ENCODE assay signal across 19 cellular contexts in the genomic region with DNA sequence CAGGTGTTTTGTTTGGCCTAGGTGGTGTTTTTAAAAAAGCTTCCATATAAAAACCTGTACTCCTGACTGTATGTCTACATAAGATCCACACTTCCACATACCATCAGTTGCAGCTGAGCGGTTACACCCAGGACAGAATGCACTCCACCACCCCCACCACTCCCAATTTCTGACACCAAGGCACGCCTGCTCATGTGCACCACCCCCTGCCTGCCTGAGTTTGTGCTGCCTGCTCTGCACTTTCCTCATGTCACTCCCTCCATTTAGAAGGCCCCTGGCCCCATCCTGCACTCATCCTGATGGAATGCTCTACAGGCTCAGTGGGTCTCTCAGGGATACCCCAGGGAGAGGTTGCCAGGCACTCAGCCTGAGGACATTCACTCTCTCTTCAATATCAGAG. TPM values are rescaled to one million over a fixed set of nuclear protein-coding genes. Genes with fewer than 3 reads are reported as not detected.
A peak's percentile ranks its signal among the peaks of the same experiment; 100 is the strongest.
DNase-seq lines count a peak whose midpoint lies in the region; ATAC-seq, FAIRE-seq and TF ChIP-seq lines count a peak whose summit lies in the region.
"Had no signal": no experiment of that assay in that cellular context is flagged by ENCODE, and none has a peak within 500 bp of the region (broad histone marks: within the 10 kb centered on the region; RNA-seq: fewer than 3 reads in every experiment).

No MANE protein-coding gene starts in this region.

- no peak overlapping the region for H2BK5ac ChIP-seq in mesenchymal stem cell (ENCODE audit: low read depth, low read length, poor library complexity, severe bottlenecking)

- no peaks in the 10 kb centered on the region for H3K9me3 ChIP-seq in endodermal cell (ENCODE audit: control insufficient read depth, low read length)
- H3K9me3 ChIP-seq in mesenchymal stem cell (ENCODE audit: control insufficient read depth, low read length) = no peaks in the 10 kb centered on the region
- H3K9me3 ChIP-seq in A673 (ENCODE audit: low read depth, low read length, poor library complexity, severe bottlenecking) = no peaks in the 10 kb centered on the region

- H4K91ac ChIP-seq in mesenchymal stem cell (ENCODE audit: low read length) = no peak overlapping the region

- no peak overlapping the region for H3K23ac ChIP-seq in mesenchymal stem cell (ENCODE audit: low read length in 2 of 2)

- peak overlapping the region; percentile 3 for H2AK5ac ChIP-seq in mesenchymal stem cell (ENCODE audit: low read length, severe bottlenecking)

- H3K4me1 Mint-ChIP-seq in activated T-cell treated with anti-CD3 and anti-CD28 coated beads, Interleukin-2, amount 50 U/mL, for 24 hours (ENCODE audit: low read depth) = peaks cover 73% of the 10 kb centered on the region
- H3K4me1 Mint-ChIP-seq in endodermal cell = peaks cover 27% of the 10 kb centered on the region

- FAIRE-seq in urothelium cell line (lab: Jason Lieb, UNC) = peak; percentile 9

- no peak overlapping the region for H3K27ac ChIP-seq in endodermal cell (ENCODE audit: low read depth, low read length)
- H3K27ac ChIP-seq in mesenchymal stem cell (ENCODE audit: low read length, poor library complexity, severe bottlenecking) = no peak overlapping the region
- no peak overlapping the region for H3K27ac ChIP-seq in A673 (ENCODE audit: low read depth, low read length, poor library complexity, severe bottlenecking)
- H3K27ac ChIP-seq: GM23248, HL-60 had no signal

- no peak for TF ChIP-seq CTCF in endodermal cell (conservative IDR thresholded peaks at IDR 0.05)
- TF ChIP-seq CTCF in A673 (conservative IDR thresholded peaks at IDR 0.05; ENCODE audit: low read depth, low read length) = no peak

- H3K4me2 ChIP-seq in mesenchymal stem cell (ENCODE audit: low read length, poor library complexity, severe bottlenecking) = no peak overlapping the region

- ATAC-seq in GM19035 (IDR thresholded peaks at IDR 0.05; ENCODE audit: unreplicated experiment) = no peak
- ATAC-seq in GM21367 (IDR thresholded peaks at IDR 0.05; ENCODE audit: unreplicated experiment) = no peak
- ATAC-seq: Panc1 had no signal

- H3K9me3 Mint-ChIP-seq in activated T-cell treated with anti-CD3 and anti-CD28 coated beads, Interleukin-2, amount 50 U/mL, for 24 hours = no peaks in the 10 kb centered on the region
- no peaks in the 10 kb centered on the region for H3K9me3 Mint-ChIP-seq in endodermal cell

- H3K27me3 ChIP-seq in endodermal cell (ENCODE audit: control insufficient read depth, insufficient read depth, low read length, poor library complexity, severe bottlenecking) = no peaks in the 10 kb centered on the region
- no peaks in the 10 kb centered on the region for H3K27me3 ChIP-seq in mesenchymal stem cell (ENCODE audit: control insufficient read depth in 1 of 2, insufficient read depth in 1 of 2, low read length in 2 of 2)
- H3K27me3 ChIP-seq in A673 (replicated peaks; ENCODE audit: insufficient read depth, low read depth, low read length, poor library complexity) = no peaks in the 10 kb centered on the region

- H2AFZ ChIP-seq in mesenchymal stem cell (ENCODE audit: low read depth, low read length) = no peak overlapping the region
- H2AFZ ChIP-seq: GM23248 had no signal

- H3K4me3 ChIP-seq in endodermal cell (ENCODE audit: low read length) (no peak overlapping the region), mesenchymal stem cell (ENCODE audit: insufficient read depth in 1 of 2, low read depth in 1 of 2, low read length in 2 of 2) (no peak overlapping the region), A673 (ENCODE audit: low read depth, low read length, poor library complexity, severe bottlenecking) (no peak overlapping the region)
- H3K4me3 ChIP-seq: GM23248 had no signal

- peaks cover 37% of the 10 kb centered on the region for H3K79me1 ChIP-seq in mesenchymal stem cell (replicated peaks; ENCODE audit: low read length, poor library complexity, severe bottlenecking)

- no peak overlapping the region for H2BK120ac ChIP-seq in mesenchymal stem cell (ENCODE audit: low read depth, low read length)

- DNase-seq in activated T-cell treated with anti-CD3 and anti-CD28 coated beads, Interleukin-2, amount 50 U/mL, for 24 hours = no peak
- DNase-seq in activated T-cell treated with anti-CD3 and anti-CD28 coated beads for 4 hours = no peak
- DNase-seq in endodermal cell = peak; percentile 55
- DNase-seq in mesenchymal stem cell = no peak
- DNase-seq in urothelium cell line (ENCODE audit: low spot score) = no peak
- DNase-seq in A673 (ENCODE audit: low spot score) = no peak
- DNase-seq: DMS79 treated with DMSO at 0.1 percent for 48 hours, GM23248, Karpas-422, MM.1S, NCI-H1105, NCI-H1694 treated with DMSO at 0.1 percent for 48 hours, NCI-H446, NCI-H748 treated with DMSO at 0.1 percent for 48 hours, Right ventricle myocardium superior had no signal

- CTCF ChIA-PET in A673 (lab: Charles Lee) = no interaction called here

- intact Hi-C loops in A673 (cut with micrococcal nuclease; ENCODE audit: unreplicated experiment) = no loop called here

- POLR2A ChIA-PET in A673 (lab: Charles Lee; ENCODE audit: low non-redundant PET) = no interaction called here

- H4K8ac ChIP-seq in mesenchymal stem cell (ENCODE audit: low read length) = no peak overlapping the region

- H3K4me3 Mint-ChIP-seq in activated T-cell treated with anti-CD3 and anti-CD28 coated beads, Interleukin-2, amount 50 U/mL, for 24 hours = no peak overlapping the region
- no peak overlapping the region for H3K4me3 Mint-ChIP-seq in endodermal cell

- H3K9ac ChIP-seq in endodermal cell (ENCODE audit: extremely low read depth, low read length, poor library complexity, severe bottlenecking) (no peak overlapping the region), mesenchymal stem cell (ENCODE audit: low read length) (no peak overlapping the region)
- H3K9ac ChIP-seq: GM23248 had no signal

- peaks cover 32% of the 10 kb centered on the region for H3K36me3 Mint-ChIP-seq in activated T-cell treated with anti-CD3 and anti-CD28 coated beads, Interleukin-2, amount 50 U/mL, for 24 hours (ENCODE audit: low read depth)
- peaks cover 8% of the 10 kb centered on the region for H3K36me3 Mint-ChIP-seq in endodermal cell (ENCODE audit: low read depth)

- no TSS peak for BruUV-seq in A673 (replicated peaks; lab: Mats Ljungman, UMichigan)

- H3K4ac ChIP-seq in mesenchymal stem cell (ENCODE audit: low read depth in 1 of 2, low read length in 2 of 2) = no peak overlapping the region

- peak overlapping the region; percentile 55 for H3K27ac Mint-ChIP-seq in activated T-cell treated with anti-CD3 and anti-CD28 coated beads, Interleukin-2, amount 50 U/mL, for 24 hours
- H3K27ac Mint-ChIP-seq in endodermal cell = no peak overlapping the region

- peaks cover 4% of the 10 kb centered on the region for H3K36me3 ChIP-seq in endodermal cell (ENCODE audit: control insufficient read depth, insufficient read depth, low read length)
- H3K36me3 ChIP-seq in mesenchymal stem cell (ENCODE audit: control insufficient read depth in 1 of 2, insufficient read depth in 2 of 2, low read depth in 1 of 2, low read length in 2 of 2) = peaks cover 0 to 6% of the 10 kb centered on the region in 2 experiments
- H3K36me3 ChIP-seq in A673 (ENCODE audit: insufficient read depth, low read length, poor library complexity, severe bottlenecking) = no peaks in the 10 kb centered on the region

- no peaks in the 10 kb centered on the region for H3K4me1 ChIP-seq in endodermal cell (ENCODE audit: control insufficient read depth, insufficient read depth, low read length)
- H3K4me1 ChIP-seq in mesenchymal stem cell (ENCODE audit: control insufficient read depth, insufficient read depth, low read depth, low read length) = peaks cover 6% of the 10 kb centered on the region
- H3K4me1 ChIP-seq in A673 (ENCODE audit: insufficient read depth, low read length, poor library complexity, severe bottlenecking) = no peaks in the 10 kb centered on the region

- H3K14ac ChIP-seq in mesenchymal stem cell (ENCODE audit: low read length in 2 of 2) = no peak overlapping the region

- H3K27me3 Mint-ChIP-seq in activated T-cell treated with anti-CD3 and anti-CD28 coated beads, Interleukin-2, amount 50 U/mL, for 24 hours = no peaks in the 10 kb centered on the region
- no peaks in the 10 kb centered on the region for H3K27me3 Mint-ChIP-seq in endodermal cell (ENCODE audit: insufficient read depth)

- H3K18ac ChIP-seq in mesenchymal stem cell (ENCODE audit: low read depth in 1 of 2, low read length in 2 of 2) = no peak overlapping the region

- no peak overlapping the region for H2BK12ac ChIP-seq in mesenchymal stem cell (ENCODE audit: low read length in 2 of 2)

- 97 to 100% methylated on average over 1 to 2 of the region's 2 CpGs for WGBS in endodermal cell (ENCODE audit: insufficient coverage in 1 of 2, insufficient read length in 1 of 2), 2 experiments
- 90% methylated on average over 2 of the region's 2 CpGs for WGBS in mesenchymal stem cell

- H2BK15ac ChIP-seq in mesenchymal stem cell (ENCODE audit: low read depth, poor library complexity, severe bottlenecking) = no peak overlapping the region

RNA-seq across cellular contexts. Expression of a gene that starts 6.5 kb away (rescaled TPM):
- total RNA-seq in endodermal cell = 10 to 100 TPM; 77.1 to 78.0 TPM
- polyA plus RNA-seq in endodermal cell (2013, experiment 1 of 2) = 42.1 TPM
- polyA plus RNA-seq in endodermal cell (2013, experiment 2 of 2) = 34.5 TPM
- polyA plus RNA-seq in mesenchymal stem cell (2013, experiment 1 of 2) = 29.6 TPM
- polyA plus RNA-seq in mesenchymal stem cell (2013, experiment 2 of 2) = 29.9 TPM
- 45.8 and 55.3 TPM in 2 replicates for total RNA-seq in A673 (2021)
